In genomic region chr5:102690910-102691309, GRCh38 we compare ENCODE assay signal across 22 cellular contexts.
"Had no signal": no experiment of that assay in that cellular context is flagged by ENCODE, and none has a peak within 500 bp of the region (broad histone marks: within the 10 kb centered on the region; RNA-seq: fewer than 3 reads in every experiment).

No MANE protein-coding gene starts in this region.

- H3K27ac ChIP-seq: colonic mucosa, coronary artery, dorsolateral prefrontal cortex, epithelial cell of prostate, esophagus muscularis mucosa, esophagus squamous epithelium, foreskin keratinocyte, gastrocnemius medialis, gastroesophageal sphincter, heart left ventricle, heart right ventricle had no signal

- DNase-seq: colonic mucosa; cortex of kidney; dermis blood vessel endothelial cell; dorsolateral prefrontal cortex; effector CD4-positive, alpha-beta T cell; effector CD8-positive, alpha-beta T cell; effector memory CD4-positive, alpha-beta T cell; effector memory CD8-positive, alpha-beta T cell; endodermal cell; erythroblast; esophagus squamous epithelium; foreskin keratinocyte; foreskin melanocyte; gastrocnemius medialis; glutamatergic neuron; head of caudate nucleus; heart left ventricle; heart right ventricle had no signal

- H3K4me1 ChIP-seq: colonic mucosa, esophagus muscularis mucosa, esophagus squamous epithelium, foreskin keratinocyte, gastrocnemius medialis, gastroesophageal sphincter, heart left ventricle, heart right ventricle had no signal

- H3K4me3 ChIP-seq: colonic mucosa, coronary artery, dorsolateral prefrontal cortex, esophagus muscularis mucosa, esophagus squamous epithelium, gastrocnemius medialis, gastroesophageal sphincter, heart left ventricle, heart right ventricle had no signal

- H3K36me3 ChIP-seq: colonic mucosa, esophagus muscularis mucosa, esophagus squamous epithelium, gastrocnemius medialis, gastroesophageal sphincter, heart left ventricle, heart right ventricle had no signal

- H3K9me3 ChIP-seq: colonic mucosa, esophagus muscularis mucosa, esophagus squamous epithelium, gastrocnemius medialis, gastroesophageal sphincter, heart left ventricle had no signal

- H3K27me3 ChIP-seq: colonic mucosa, dorsolateral prefrontal cortex, esophagus muscularis mucosa, esophagus squamous epithelium, foreskin keratinocyte, gastrocnemius medialis, gastroesophageal sphincter, heart left ventricle, heart right ventricle had no signal
